In the genomic region with DNA sequence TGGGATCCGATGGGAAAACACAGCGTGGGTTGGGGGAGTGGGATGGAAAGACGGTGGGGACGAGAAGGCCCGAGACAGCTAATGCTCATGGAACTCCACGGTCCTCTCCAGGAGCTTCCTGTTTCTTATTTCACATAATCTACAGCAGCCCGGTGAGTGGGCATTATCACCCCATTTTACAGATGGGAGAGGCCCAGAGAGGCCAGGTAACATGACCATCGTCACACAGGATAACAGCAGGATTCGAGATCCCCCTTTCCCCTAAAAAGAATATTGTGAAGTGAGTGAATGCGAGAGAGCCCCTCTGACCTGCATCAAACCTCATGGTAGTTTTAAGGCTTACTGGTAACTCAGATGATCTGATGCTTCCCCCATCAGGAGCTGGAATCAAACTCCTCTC, we compare ENCODE assay signal across 1 cellular context.
TF ChIP-seq lines count a peak whose summit lies in the region.

No MANE protein-coding gene starts in this region.

TF ChIP-seq in HepG2, 621 proteins besides CTCF, POLR2A, EP300 and RAD21 (continued from another document):
- 0 out of 2 replicates have a peak, but pooled peaks have one; percentile 13 for TF ChIP-seq ZNF629 (CRISPR knock-in tag; conservative IDR thresholded peaks at IDR 0.05)
